ENCODE assay signal across 17 cellular contexts in the genomic region with DNA sequence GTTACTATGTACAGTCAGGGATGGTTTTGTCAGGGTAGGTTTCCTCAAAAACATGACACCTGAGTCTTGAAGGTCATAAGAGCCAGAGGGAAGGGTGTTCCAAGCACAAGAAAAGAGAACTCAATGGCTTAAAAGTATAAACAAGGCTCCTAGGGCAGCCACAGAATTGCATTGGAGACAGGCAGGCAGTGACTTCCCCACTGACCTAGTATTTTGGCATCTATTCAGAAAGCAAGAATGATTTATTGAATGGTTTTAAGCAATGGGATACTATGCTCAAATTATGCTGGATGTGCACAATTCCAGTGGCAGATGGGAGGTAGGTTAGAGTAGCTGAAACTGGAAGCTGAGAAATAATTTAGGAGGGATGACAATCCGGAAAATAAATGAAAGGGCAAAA.
"Had no signal": no experiment of that assay in that cellular context is flagged by ENCODE, and none has a peak within 500 bp of the region (broad histone marks: within the 10 kb centered on the region; RNA-seq: fewer than 3 reads in every experiment).

No MANE protein-coding gene starts in this region.

- H3K4me3 Mint-ChIP-seq: activated CD8-positive, alpha-beta T cell treated with anti-CD3 and anti-CD28 coated beads for 36 hours; activated naive CD8-positive, alpha-beta T cell treated with anti-CD3 and anti-CD28 coated beads, Interleukin-2, amount 10 ng/mL, durations not matched to agents 7 days and 5 days; immature natural killer cell; naive thymus-derived CD4-positive, alpha-beta T cell had no signal

- DNase-seq: activated CD4-positive, alpha-beta T cell treated with anti-CD3 and anti-CD28 coated beads for 4 hours; activated CD8-positive, alpha-beta memory T cell treated with anti-CD3 and anti-CD28 coated beads, Interleukin-2, amount 50 U/mL, for 4 hours; activated CD8-positive, alpha-beta T cell treated with anti-CD3 and anti-CD28 coated beads for 36 hours; activated naive CD8-positive, alpha-beta T cell treated with anti-CD3 and anti-CD28 coated beads, Interleukin-2, amount 10 ng/mL, durations not matched to agents 7 days and 5 days; aorta; foreskin fibroblast; immature natural killer cell; naive thymus-derived CD4-positive, alpha-beta T cell; small intestine; thyroid gland had no signal

- H3K27ac ChIP-seq: esophagus muscularis mucosa, neutrophil, right atrium auricular region, thyroid gland, vagina had no signal

- H3K4me1 ChIP-seq: right atrium auricular region had no signal

- H3K9me3 Mint-ChIP-seq: activated CD8-positive, alpha-beta T cell treated with anti-CD3 and anti-CD28 coated beads for 36 hours; activated naive CD8-positive, alpha-beta T cell treated with anti-CD3 and anti-CD28 coated beads, Interleukin-2, amount 10 ng/mL, durations not matched to agents 7 days and 5 days; immature natural killer cell; naive thymus-derived CD4-positive, alpha-beta T cell had no signal

- ATAC-seq: activated CD8-positive, alpha-beta T cell treated with anti-CD3 and anti-CD28 coated beads for 36 hours; naive thymus-derived CD4-positive, alpha-beta T cell had no signal

- H3K9me3 ChIP-seq: esophagus muscularis mucosa, neutrophil, right atrium auricular region, thyroid gland, vagina had no signal

- H3K4me3 ChIP-seq: esophagus muscularis mucosa, lung, right atrium auricular region, thyroid gland, vagina had no signal

- FAIRE-seq: bronchial epithelial cell, endometrium, small intestine had no signal

- H3K27me3 Mint-ChIP-seq: activated CD8-positive, alpha-beta T cell treated with anti-CD3 and anti-CD28 coated beads for 36 hours; activated naive CD8-positive, alpha-beta T cell treated with anti-CD3 and anti-CD28 coated beads, Interleukin-2, amount 10 ng/mL, durations not matched to agents 7 days and 5 days; naive thymus-derived CD4-positive, alpha-beta T cell had no signal

- H3K36me3 ChIP-seq: right atrium auricular region had no signal

- H3K4me1 Mint-ChIP-seq: activated naive CD8-positive, alpha-beta T cell treated with anti-CD3 and anti-CD28 coated beads, Interleukin-2, amount 10 ng/mL, durations not matched to agents 7 days and 5 days had no signal

- H3K27me3 ChIP-seq: esophagus muscularis mucosa, neutrophil, right atrium auricular region, thyroid gland, vagina had no signal

- H3K27ac Mint-ChIP-seq: activated CD8-positive, alpha-beta T cell treated with anti-CD3 and anti-CD28 coated beads for 36 hours; activated naive CD8-positive, alpha-beta T cell treated with anti-CD3 and anti-CD28 coated beads, Interleukin-2, amount 10 ng/mL, durations not matched to agents 7 days and 5 days; immature natural killer cell had no signal
